17 cellular contexts compared by ENCODE assay signal in genomic region chr3:197132916-197133530, GRCh38.
"Had no signal": no experiment of that assay in that cellular context is flagged by ENCODE, and none has a peak within 500 bp of the region (broad histone marks: within the 10 kb centered on the region; RNA-seq: fewer than 3 reads in every experiment).

No MANE protein-coding gene starts in this region.

- H3K27ac ChIP-seq: right atrium auricular region had no signal

- H3K27me3 ChIP-seq: dorsolateral prefrontal cortex, right atrium auricular region had no signal

- DNase-seq: activated CD4-positive, alpha-beta memory T cell treated with anti-CD3 and anti-CD28 coated beads for 36 hours; activated CD4-positive, alpha-beta T cell treated with anti-CD3 and anti-CD28 coated beads for 36 hours; activated gamma-delta T cell treated with Interleukin-2 at 50 U/mL for 16 hours; activated T-cell treated with anti-CD3 and anti-CD28 coated beads, Interleukin-2, amount 50 U/mL, for 48 hours; dorsolateral prefrontal cortex; foreskin fibroblast; hippocampal formation; kidney; left ventricle myocardium superior; nephron progenitor cell; stimulated activated CD4-positive, alpha-beta T cell treated with anti-CD3 and anti-CD28 coated beads, Interleukin-4, amount 100 ng/mL, for 4 hours; stimulated activated CD8-positive, alpha-beta memory T cell treated with anti-CD3 and anti-CD28 coated beads, Interleukin-4, amount 100 ng/mL, for 48 hours; stimulated activated naive CD8-positive, alpha-beta T cell treated with anti-CD3 and anti-CD28 coated beads, Interleukin-15, Interleukin-2, amounts not matched to agents 100 U/mL and 50 U/mL, for 24 hours; T-helper 17 cell had no signal

- H3K4me3 ChIP-seq: dorsolateral prefrontal cortex, right atrium auricular region, smooth muscle cell had no signal

- ATAC-seq: activated CD4-positive, alpha-beta T cell treated with anti-CD3 and anti-CD28 coated beads for 36 hours; esophagus mucosa; left ventricle myocardium superior; stimulated activated naive CD8-positive, alpha-beta T cell treated with anti-CD3 and anti-CD28 coated beads, Interleukin-15, Interleukin-2, amounts not matched to agents 100 U/mL and 50 U/mL, for 24 hours; T-helper 17 cell had no signal

- H3K4me2 ChIP-seq: smooth muscle cell had no signal

- H3K4me1 ChIP-seq: right atrium auricular region had no signal
